ENCODE assay signal across 7 cellular contexts in the genomic region with DNA sequence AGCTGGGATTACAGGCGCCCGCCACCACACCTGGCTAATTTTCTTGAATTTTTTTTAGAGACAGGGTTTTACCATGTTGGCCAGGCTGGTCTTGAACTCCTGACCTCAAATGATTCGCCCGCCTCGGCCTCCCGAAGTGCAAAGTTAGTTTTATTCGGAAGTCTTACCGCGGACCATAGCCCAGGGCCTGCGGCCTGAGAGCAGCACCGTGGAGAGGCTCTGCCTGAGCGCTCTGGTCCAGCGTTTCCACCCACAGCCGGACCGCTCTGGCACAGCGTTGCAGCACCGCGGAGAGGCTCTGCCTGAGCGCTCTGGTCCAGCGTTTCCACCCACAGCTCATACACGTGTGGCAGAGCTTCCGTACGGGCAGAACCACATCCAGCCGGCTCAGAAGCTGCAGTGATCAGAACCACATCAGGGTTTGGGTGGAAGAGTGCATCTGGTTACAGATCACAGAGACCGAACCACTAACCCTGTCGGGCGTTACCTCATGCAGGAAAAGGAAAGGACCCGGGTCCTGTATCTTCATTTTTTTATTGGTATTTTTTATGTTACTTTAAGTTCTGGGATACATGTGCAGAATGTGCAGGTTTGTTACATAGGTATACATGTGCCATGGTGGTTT.
"Had no signal": no experiment of that assay in that cellular context is flagged by ENCODE, and none has a peak within 500 bp of the region (broad histone marks: within the 10 kb centered on the region; RNA-seq: fewer than 3 reads in every experiment).

No MANE protein-coding gene starts in this region.

- ATAC-seq: HepG2, K562 had no signal

- DNase-seq: IMR-90, KBM-7, KG1 had no signal

- H3K27me3 Mint-ChIP-seq: IgD-negative memory B cell had no signal

- H3K4me3 ChIP-seq: K562 had no signal

- H3K4me3 Mint-ChIP-seq: IgD-negative memory B cell had no signal

- H3K4me1 Mint-ChIP-seq: IgD-negative memory B cell had no signal

- H3K36me3 Mint-ChIP-seq: IgD-negative memory B cell had no signal

- H3K27ac ChIP-seq: HL-60 had no signal
